In genomic region chr2:197042613-197043248, GRCh38 we compare ENCODE assay signal across 14 cellular contexts.
DNase-seq lines count a peak whose midpoint lies in the region; ATAC-seq and TF ChIP-seq lines count a peak whose summit lies in the region.
"Had no signal": no experiment of that assay in that cellular context is flagged by ENCODE, and none has a peak within 500 bp of the region (broad histone marks: within the 10 kb centered on the region; RNA-seq: fewer than 3 reads in every experiment).

No MANE protein-coding gene starts in this region.

- CTCF ChIA-PET in activated naive CD4-positive, alpha-beta T cell treated with anti-CD3 and anti-CD28 coated beads for 36 hours (lab: Charles Lee): interaction anchor here (0.6 to 1.7 kb wide), 3 partner anchors 13 to 219 kb away, joined by 3 to 5 read pairs (median 4); no protein-coding TSS in a partner anchor
- CTCF ChIA-PET in activated naive CD4-positive, alpha-beta T cell treated with anti-CD3 and anti-CD28 coated beads, Interleukin-2, amount 10 ng/mL, durations not matched to agents 7 days and 5 days (lab: Charles Lee): no interaction called here

- H3K27ac Mint-ChIP-seq in activated naive CD4-positive, alpha-beta T cell treated with anti-CD3 and anti-CD28 coated beads for 36 hours: peak overlapping the region; percentile 85
- H3K27ac Mint-ChIP-seq in activated naive CD4-positive, alpha-beta T cell treated with anti-CD3 and anti-CD28 coated beads, Interleukin-2, amount 10 ng/mL, durations not matched to agents 7 days and 5 days: no peak overlapping the region
- H3K27ac Mint-ChIP-seq in stimulated activated effector memory CD8-positive, alpha-beta T cell treated with anti-CD3 and anti-CD28 coated beads, Interleukin-12 subunit alpha, Interleukin-12 subunit beta, amount 100 ng/mL, for 72 hours: peak overlapping the region; percentile 84

- peaks cover 24% of the 10 kb centered on the region for H3K36me3 Mint-ChIP-seq in activated naive CD4-positive, alpha-beta T cell treated with anti-CD3 and anti-CD28 coated beads for 36 hours (ENCODE audit: low read depth)
- peaks cover 65% of the 10 kb centered on the region for H3K36me3 Mint-ChIP-seq in activated naive CD4-positive, alpha-beta T cell treated with anti-CD3 and anti-CD28 coated beads, Interleukin-2, amount 10 ng/mL, durations not matched to agents 7 days and 5 days
- peaks cover 82% of the 10 kb centered on the region for H3K36me3 Mint-ChIP-seq in stimulated activated effector memory CD8-positive, alpha-beta T cell treated with anti-CD3 and anti-CD28 coated beads, Interleukin-12 subunit alpha, Interleukin-12 subunit beta, amount 100 ng/mL, for 72 hours

- peak; percentile 45 for DNase-seq in activated naive CD4-positive, alpha-beta T cell treated with anti-CD3 and anti-CD28 coated beads for 36 hours
- DNase-seq in activated naive CD4-positive, alpha-beta T cell treated with anti-CD3 and anti-CD28 coated beads, Interleukin-2, amount 10 ng/mL, durations not matched to agents 7 days and 5 days: no peak
- peak; percentile 77 for DNase-seq in NCI-H82 (lab: John Stamatoyannopoulos, UW)
- peak in 1 of 2 donors; percentile 71 for DNase-seq in stimulated activated effector memory CD8-positive, alpha-beta T cell treated with anti-CD3 and anti-CD28 coated beads, Interleukin-12 subunit alpha, Interleukin-12 subunit beta, amount 100 ng/mL, for 72 hours (ENCODE audit: low spot score in 2 of 2)
- no peak for DNase-seq in cerebellum (ENCODE audit: low spot score)
- no peak for DNase-seq in GDM1 (lab: John Stamatoyannopoulos, UW)
- DNase-seq: activated effector memory CD4-positive, alpha-beta T cell treated with Interleukin-2 at 50 U/mL for 16 hours; AML-193; NCI-H2227 treated with DMSO at 0.1 percent for 48 hours; SHP77; sigmoid colon; upper lobe of left lung had no signal

- peak; percentile 58 for ATAC-seq in GM21786 (IDR thresholded peaks at IDR 0.05; ENCODE audit: unreplicated experiment)
- ATAC-seq in stimulated activated effector memory CD8-positive, alpha-beta T cell treated with anti-CD3 and anti-CD28 coated beads, Interleukin-12 subunit alpha, Interleukin-12 subunit beta, amount 100 ng/mL, for 72 hours: peak; percentile 87
- no peak for ATAC-seq in GM18505 (IDR thresholded peaks at IDR 0.05; ENCODE audit: unreplicated experiment)

- H3K9me3 Mint-ChIP-seq in activated naive CD4-positive, alpha-beta T cell treated with anti-CD3 and anti-CD28 coated beads for 36 hours: no peaks in the 10 kb centered on the region
- no peaks in the 10 kb centered on the region for H3K9me3 Mint-ChIP-seq in activated naive CD4-positive, alpha-beta T cell treated with anti-CD3 and anti-CD28 coated beads, Interleukin-2, amount 10 ng/mL, durations not matched to agents 7 days and 5 days
- no peaks in the 10 kb centered on the region for H3K9me3 Mint-ChIP-seq in stimulated activated effector memory CD8-positive, alpha-beta T cell treated with anti-CD3 and anti-CD28 coated beads, Interleukin-12 subunit alpha, Interleukin-12 subunit beta, amount 100 ng/mL, for 72 hours

- no peak overlapping the region for H3K4me3 Mint-ChIP-seq in activated naive CD4-positive, alpha-beta T cell treated with anti-CD3 and anti-CD28 coated beads for 36 hours
- no peak overlapping the region for H3K4me3 Mint-ChIP-seq in activated naive CD4-positive, alpha-beta T cell treated with anti-CD3 and anti-CD28 coated beads, Interleukin-2, amount 10 ng/mL, durations not matched to agents 7 days and 5 days
- peak overlapping the region; percentile 20 for H3K4me3 Mint-ChIP-seq in stimulated activated effector memory CD8-positive, alpha-beta T cell treated with anti-CD3 and anti-CD28 coated beads, Interleukin-12 subunit alpha, Interleukin-12 subunit beta, amount 100 ng/mL, for 72 hours

- no peaks in the 10 kb centered on the region for H3K27me3 Mint-ChIP-seq in activated naive CD4-positive, alpha-beta T cell treated with anti-CD3 and anti-CD28 coated beads for 36 hours (ENCODE audit: low read depth)
- H3K27me3 Mint-ChIP-seq in activated naive CD4-positive, alpha-beta T cell treated with anti-CD3 and anti-CD28 coated beads, Interleukin-2, amount 10 ng/mL, durations not matched to agents 7 days and 5 days: no peaks in the 10 kb centered on the region

- intact Hi-C loops in activated naive CD4-positive, alpha-beta T cell treated with anti-CD3 and anti-CD28 coated beads for 36 hours (cut with micrococcal nuclease): loop anchor here (1.0 to 2.0 kb wide), 4 partner anchors 12 to 115 kb away; no protein-coding TSS in a partner anchor

- TF ChIP-seq POLR2A in GM18505 (IDR thresholded peaks at IDR 0.05; ENCODE audit: borderline replicate concordance, extremely low read depth, insufficient read depth, insufficient read length): no peak

- H3K4me1 Mint-ChIP-seq in activated naive CD4-positive, alpha-beta T cell treated with anti-CD3 and anti-CD28 coated beads for 36 hours (ENCODE audit: low read depth): peaks cover 35% of the 10 kb centered on the region
- H3K4me1 Mint-ChIP-seq in activated naive CD4-positive, alpha-beta T cell treated with anti-CD3 and anti-CD28 coated beads, Interleukin-2, amount 10 ng/mL, durations not matched to agents 7 days and 5 days: peaks cover 4% of the 10 kb centered on the region
- peaks cover 47% of the 10 kb centered on the region for H3K4me1 Mint-ChIP-seq in stimulated activated effector memory CD8-positive, alpha-beta T cell treated with anti-CD3 and anti-CD28 coated beads, Interleukin-12 subunit alpha, Interleukin-12 subunit beta, amount 100 ng/mL, for 72 hours

Comparison
In these comparisons a context has a peak if more than half of its experiments do, and no peak if none do; other contexts are left out.
1. DNase-seq: peak in activated naive CD4-positive, alpha-beta T cell treated with anti-CD3 and anti-CD28 coated beads for 36 hours (single experiment) and NCI-H82 (single experiment); none in activated naive CD4-positive, alpha-beta T cell treated with anti-CD3 and anti-CD28 coated beads, Interleukin-2, amount 10 ng/mL, durations not matched to agents 7 days and 5 days (single experiment), cerebellum (single experiment) and GDM1 (single experiment).